ENCODE assay signal across 23 cellular contexts in the genomic region with DNA sequence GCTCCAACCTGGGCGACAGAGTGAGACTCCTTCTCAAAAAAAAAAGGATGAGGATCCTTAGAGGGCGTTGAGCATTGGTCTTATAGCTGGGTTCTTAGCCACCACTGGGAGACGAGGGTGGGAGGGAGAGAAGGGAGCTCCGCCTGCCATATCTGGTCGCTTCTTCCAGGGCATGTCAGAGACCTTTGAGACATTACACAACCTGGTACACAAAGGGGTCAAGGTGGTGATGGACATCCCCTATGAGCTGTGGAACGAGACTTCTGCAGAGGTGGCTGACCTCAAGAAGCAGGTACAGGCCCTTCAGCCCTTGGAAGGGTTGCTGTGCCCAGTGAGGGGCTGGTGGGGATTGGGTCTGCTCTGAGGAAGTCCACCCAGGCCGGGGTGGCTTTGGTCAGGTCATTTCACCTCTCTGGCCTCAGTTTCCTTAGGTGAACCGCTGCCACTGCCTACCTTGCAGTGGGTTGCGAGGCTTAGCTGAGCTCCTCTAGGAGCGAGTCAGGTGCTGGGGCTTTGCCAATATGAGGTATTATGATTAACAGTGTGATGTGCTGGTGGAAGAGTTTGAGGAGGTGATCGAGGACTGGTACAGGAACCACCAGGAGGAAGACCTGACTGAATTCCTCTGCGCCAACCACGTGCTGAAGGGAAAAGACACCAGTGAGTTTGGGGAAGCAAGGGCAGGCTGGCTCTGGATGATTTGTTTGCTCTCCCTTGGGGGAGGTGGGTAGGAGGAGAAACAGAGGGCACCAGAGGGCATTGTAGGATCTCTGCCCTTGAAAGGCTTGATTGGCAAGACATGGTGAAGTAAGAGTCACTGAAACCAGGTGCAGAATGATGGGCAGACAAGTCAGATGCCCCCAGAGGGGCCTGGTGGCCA. TPM values are rescaled to one million over a fixed set of nuclear protein-coding genes. Genes with fewer than 3 reads are reported as not detected.
DNase-seq lines count a peak whose midpoint lies in the region; ATAC-seq, FAIRE-seq and TF ChIP-seq lines count a peak whose summit lies in the region.
"Had no signal": no experiment of that assay in that cellular context is flagged by ENCODE, and none has a peak within 500 bp of the region (broad histone marks: within the 10 kb centered on the region; RNA-seq: fewer than 3 reads in every experiment).

No MANE protein-coding gene starts in this region.

- TF ChIP-seq POLR2A in esophagus muscularis mucosa (IDR thresholded peaks at IDR 0.05; ENCODE audit: low read depth): no peak

- 92% methylated on average over 12 of the region's 13 CpGs for WGBS in esophagus muscularis mucosa

- no peak for FAIRE-seq in bronchial epithelial cell (lab: Jason Lieb, UNC)
- FAIRE-seq: GM12891 had no signal

- ATAC-seq in PC-3 (peak; percentile 78), HG03469 (IDR thresholded peaks at IDR 0.05; ENCODE audit: unreplicated experiment) (no peak)
- ATAC-seq: activated CD8-positive, alpha-beta memory T cell treated with anti-CD3 and anti-CD28 coated beads, Interleukin-2, amount 10 ng/mL, durations not matched to agents 7 days and 5 days; left cardiac atrium had no signal

- H3K9me3 Mint-ChIP-seq in CD4-positive, alpha-beta memory T cell: no peaks in the 10 kb centered on the region
- H3K9me3 Mint-ChIP-seq: endodermal cell had no signal

- H3K4me1 Mint-ChIP-seq in CD4-positive, alpha-beta memory T cell: peaks cover 13 to 35% (median 15%) of the 10 kb centered on the region in 4 donors

- peaks cover 66% of the 10 kb centered on the region for H3K36me3 ChIP-seq in CD4-positive, alpha-beta memory T cell (ENCODE audit: insufficient read depth, low read length)
- peaks cover 21% of the 10 kb centered on the region; the same call in 1 of the 2 replicates for H3K36me3 ChIP-seq in PC-3 (ENCODE audit: low read depth, low read length)
- H3K36me3 ChIP-seq in bronchial epithelial cell (ENCODE audit: control insufficient read depth, insufficient read depth, low read length): peaks cover 24% of the 10 kb centered on the region
- H3K36me3 ChIP-seq in neutrophil: peaks cover 83% of the 10 kb centered on the region
- peaks cover 32 to 85% (median 67%) of the 10 kb centered on the region in 4 donors for H3K36me3 ChIP-seq in esophagus muscularis mucosa

- H2AFZ ChIP-seq in PC-3 (ENCODE audit: low read length): no peak overlapping the region

- H3K9me2 ChIP-seq in PC-3 (replicated peaks; ENCODE audit: low read length): no peaks in the 10 kb centered on the region

- POLR2A ChIA-PET in CD4-positive, alpha-beta memory T cell (lab: Charles Lee; ENCODE audit: partially characterized antibody): interaction anchor here (0.8 to 3.2 kb wide), 3 partner anchors 8 to 76 kb away, joined by 3 to 18 read pairs (median 3); a partner anchor contains a TSS
- POLR2A ChIA-PET in PC-3 (lab: Charles Lee; ENCODE audit: unreplicated experiment): interaction anchor here (0.5 to 0.7 kb wide), 2 partner anchors 8 to 76 kb away, joined by 3 to 9 read pairs; a partner anchor contains a TSS

- no peak overlapping the region for H3K27ac ChIP-seq in CD4-positive, alpha-beta memory T cell (ENCODE audit: low read depth, low read length)
- H3K27ac ChIP-seq in PC-3 (ENCODE audit: low read length) (no peak overlapping the region), neutrophil (peak overlapping the region; percentile 56), esophagus muscularis mucosa (replicated peaks in 1 of 4) (no peak overlapping the region)
- H3K27ac ChIP-seq: sigmoid colon, vagina had no signal

- TF ChIP-seq EP300 in esophagus muscularis mucosa (IDR thresholded peaks at IDR 0.05): no peak

- H3K4me3 Mint-ChIP-seq in CD4-positive, alpha-beta memory T cell: no peak overlapping the region
- H3K4me3 Mint-ChIP-seq: activated CD8-positive, alpha-beta memory T cell treated with anti-CD3 and anti-CD28 coated beads, Interleukin-2, amount 10 ng/mL, durations not matched to agents 7 days and 5 days; endodermal cell had no signal

- intact Hi-C loops in CD4-positive, alpha-beta memory T cell (cut with micrococcal nuclease): no loop called here
- intact Hi-C loops in PC-3 (cut with micrococcal nuclease): no loop called here
- intact Hi-C loops in esophagus muscularis mucosa (cut with DNase I): no loop called here

- peaks cover 13% of the 10 kb centered on the region for H3K79me2 ChIP-seq in PC-3 (ENCODE audit: low read length)

- H3F3A ChIP-seq in PC-3 (ENCODE audit: low read length, unreplicated experiment): no peaks in the 10 kb centered on the region

- no peak overlapping the region for H3K9ac ChIP-seq in PC-3 (ENCODE audit: low read length)

- CTCF ChIA-PET in CD4-positive, alpha-beta memory T cell (lab: Charles Lee; ENCODE audit: partially characterized antibody): interaction anchor here (0.7 to 1.1 kb wide), 3 partner anchors 9 to 41 kb away, joined by 3 to 4 read pairs (median 4); a partner anchor contains a TSS
- CTCF ChIA-PET in PC-3 (lab: Charles Lee): no interaction called here

- DNase-seq in CD4-positive, alpha-beta memory T cell: no peak
- DNase-seq in PC-3: peak; percentile 60
- DNase-seq in bronchial epithelial cell (ENCODE audit: low read depth): peak; percentile 47
- no peak for DNase-seq in NCI-H187 treated with DMSO at 0.1 percent for 48 hours (lab: John Stamatoyannopoulos, UW)
- no peak for DNase-seq in esophagus muscularis mucosa (ENCODE audit: extremely low spot score)
- DNase-seq: activated CD4-positive, CD25-positive, alpha-beta regulatory T cell; activated CD8-positive, alpha-beta memory T cell treated with anti-CD3 and anti-CD28 coated beads, Interleukin-2, amount 10 ng/mL, durations not matched to agents 7 days and 5 days; activated effector memory CD4-positive, alpha-beta T cell treated with anti-CD3 and anti-CD28 coated beads, Interleukin-2, amount 50 U/mL, for 16 hours; AML-193; aorta; endodermal cell; GF-D8; left cardiac atrium; midbrain; NCI-H1417; NCI-H526 treated with DMSO at 0.1 percent for 48 hours; nucleus accumbens; sigmoid colon had no signal

- no peaks in the 10 kb centered on the region for H4K20me1 ChIP-seq in PC-3 (ENCODE audit: low read length)

- no peak for TF ChIP-seq CTCF in PC-3 (conservative IDR thresholded peaks at IDR 0.05; ENCODE audit: low read depth, low read length)
- TF ChIP-seq CTCF in bronchial epithelial cell (IDR thresholded peaks at IDR 0.05; ENCODE audit: insufficient read depth, low read length, severe bottlenecking): no peak
- TF ChIP-seq CTCF in neutrophil (IDR thresholded peaks at IDR 0.05): no peak
- TF ChIP-seq CTCF in esophagus muscularis mucosa (IDR thresholded peaks at IDR 0.05): no peak

- H3K4me1 ChIP-seq in CD4-positive, alpha-beta memory T cell (ENCODE audit: insufficient read depth, low read length): peaks cover 20% of the 10 kb centered on the region
- H3K4me1 ChIP-seq in PC-3 (ENCODE audit: insufficient read depth, low read length): no peaks in the 10 kb centered on the region; the same call in 1 of the 2 replicates
- peaks cover 29 to 32% of the 10 kb centered on the region in 2 experiments for H3K4me1 ChIP-seq in neutrophil (ENCODE audit: control insufficient read depth in 1 of 2, insufficient read depth in 1 of 2, low read depth in 1 of 2, low read length in 1 of 2)
- peaks cover 0 to 6% (median 5%) of the 10 kb centered on the region in 4 donors for H3K4me1 ChIP-seq in esophagus muscularis mucosa

- no peak overlapping the region for H3K4me2 ChIP-seq in PC-3 (ENCODE audit: low read length)

- no TSS peak for BruUV-seq in PC-3 (replicated peaks; lab: Mats Ljungman, UMichigan)

- no peaks in the 10 kb centered on the region for H3K27me3 Mint-ChIP-seq in CD4-positive, alpha-beta memory T cell
- H3K27me3 Mint-ChIP-seq: activated CD8-positive, alpha-beta memory T cell treated with anti-CD3 and anti-CD28 coated beads, Interleukin-2, amount 10 ng/mL, durations not matched to agents 7 days and 5 days had no signal

- H3K4me3 ChIP-seq in CD4-positive, alpha-beta memory T cell (ENCODE audit: low read length in 2 of 2): no peak overlapping the region
- H3K4me3 ChIP-seq in PC-3 (ENCODE audit: low read length) (no peak overlapping the region), bronchial epithelial cell (ENCODE audit: low read depth, low read length) (no peak overlapping the region), neutrophil (ENCODE audit: low read depth in 1 of 2, low read length in 1 of 2) (no peak overlapping the region), esophagus muscularis mucosa (no peak overlapping the region)
- H3K4me3 ChIP-seq: sigmoid colon, vagina had no signal

- H3K27ac Mint-ChIP-seq in CD4-positive, alpha-beta memory T cell: peak overlapping the region in 5 of 7 donors; percentile 30 to 90 (median 67)
- H3K27ac Mint-ChIP-seq: activated CD8-positive, alpha-beta memory T cell treated with anti-CD3 and anti-CD28 coated beads, Interleukin-2, amount 10 ng/mL, durations not matched to agents 7 days and 5 days; endodermal cell had no signal

- H3K9me3 ChIP-seq in CD4-positive, alpha-beta memory T cell (ENCODE audit: control insufficient read depth in 1 of 2, low read length in 2 of 2): no peaks in the 10 kb centered on the region
- no peaks in the 10 kb centered on the region for H3K9me3 ChIP-seq in PC-3 (ENCODE audit: low read length)
- H3K9me3 ChIP-seq in neutrophil: no peaks in the 10 kb centered on the region
- H3K9me3 ChIP-seq in esophagus muscularis mucosa: no peaks in the 10 kb centered on the region
- H3K9me3 ChIP-seq: sigmoid colon, vagina had no signal

- H3K27me3 ChIP-seq in CD4-positive, alpha-beta memory T cell (ENCODE audit: insufficient read depth, low read length): no peaks in the 10 kb centered on the region
- H3K27me3 ChIP-seq in PC-3 (ENCODE audit: low read length) (no peaks in the 10 kb centered on the region), bronchial epithelial cell (ENCODE audit: control insufficient read depth, insufficient read depth, low read length) (no peaks in the 10 kb centered on the region), neutrophil (no peaks in the 10 kb centered on the region), esophagus muscularis mucosa (no peaks in the 10 kb centered on the region)
- H3K27me3 ChIP-seq: sigmoid colon, vagina had no signal

- H3K36me3 Mint-ChIP-seq in CD4-positive, alpha-beta memory T cell: peaks cover 36 to 69% of the 10 kb centered on the region in 2 donors

RNA-seq across cellular contexts. Expression of a gene that starts 8.5 kb away (rescaled TPM):
- 10 to 100 TPM; 83.4 to 86.7 TPM for total RNA-seq in CD4-positive, alpha-beta memory T cell
- 10 to 100 TPM; 92.7 to 95.8 TPM for polyA plus RNA-seq in CD4-positive, alpha-beta memory T cell
- 37.5 and 42.2 TPM in 2 replicates for total RNA-seq in PC-3 (2014; rRNA removed)
- total RNA-seq in bronchial epithelial cell: 9.7 and 14.0 TPM in 2 replicates
- total RNA-seq in esophagus muscularis mucosa: 10 to 100 TPM; 24.5 to 39.6 (median 34.3) TPM

RNA-seq across cellular contexts. Expression of a gene that starts 21.9 kb away (rescaled TPM):
- not detected for total RNA-seq in CD4-positive, alpha-beta memory T cell
- not detected for polyA plus RNA-seq in CD4-positive, alpha-beta memory T cell
- total RNA-seq in PC-3 (2014; rRNA removed): not detected in 2 replicates
- total RNA-seq in bronchial epithelial cell: not detected in 2 replicates
- under 1 TPM in 1 of 4 donors, not detected in 3; 0.50 TPM for total RNA-seq in esophagus muscularis mucosa
- total RNA-seq: activated CD8-positive, alpha-beta memory T cell treated with anti-CD3 and anti-CD28 coated beads, Interleukin-2, amount 10 ng/mL, durations not matched to agents 7 days and 5 days; aorta; endodermal cell; left cardiac atrium; sigmoid colon; T-helper 2 cell treated with Interferon-gamma antibody and Interleukin-4, amounts not matched to agents 100 ng/mL and 5 ng/mL, for 36 hours; vagina had no signal
- polyA plus RNA-seq: aorta had no signal

RNA-seq across cellular contexts. Expression of a gene that starts 22.8 kb away (rescaled TPM):
- 1 to 10 TPM; 1.1 to 1.2 TPM for total RNA-seq in CD4-positive, alpha-beta memory T cell
- under 1 TPM in 1 of 2 donors, not detected in 1; 0.36 TPM for polyA plus RNA-seq in CD4-positive, alpha-beta memory T cell
- total RNA-seq in PC-3 (2014; rRNA removed): 0.47 and 1.2 TPM in 2 replicates
- total RNA-seq in bronchial epithelial cell: 0.26 TPM in 1 of 2 replicates, not detected in the other
- total RNA-seq in esophagus muscularis mucosa: 1 to 10 TPM in 3 of 4 donors, not detected in 1; 2.3 to 4.5 (median 3.6) TPM

RNA-seq across cellular contexts. Expression of a gene that starts 41.2 kb away (rescaled TPM):
- total RNA-seq in CD4-positive, alpha-beta memory T cell: 10 to 100 TPM; 38.9 to 40.5 TPM
- polyA plus RNA-seq in CD4-positive, alpha-beta memory T cell: 10 to 100 TPM; 14.5 TPM
- total RNA-seq in PC-3 (2014; rRNA removed): 35.9 and 40.8 TPM in 2 replicates
- 25.0 and 32.1 TPM in 2 replicates for total RNA-seq in bronchial epithelial cell
- 10 to 100 TPM; 13.4 to 31.3 (median 21.8) TPM for total RNA-seq in esophagus muscularis mucosa

RNA-seq across cellular contexts. Expression of a gene that starts 46.6 kb away (rescaled TPM):
- total RNA-seq in CD4-positive, alpha-beta memory T cell: 10 to 100 TPM; 36.6 to 38.0 TPM
- polyA plus RNA-seq in CD4-positive, alpha-beta memory T cell: 10 to 100 TPM; 22.3 to 30.8 TPM
- 54.1 and 55.6 TPM in 2 replicates for total RNA-seq in PC-3 (2014; rRNA removed)
- total RNA-seq in bronchial epithelial cell: 20.2 and 27.6 TPM in 2 replicates
- total RNA-seq in esophagus muscularis mucosa: 10 to 100 TPM; 35.3 to 48.2 (median 42.4) TPM

Comparison
In these comparisons a context has a peak if more than half of its experiments do, and no peak if none do; other contexts are left out.
1. DNase-seq: peak in PC-3 (single experiment) and bronchial epithelial cell (single experiment); none in CD4-positive, alpha-beta memory T cell (0 of 5), NCI-H187 treated with DMSO at 0.1 percent for 48 hours (single experiment) and esophagus muscularis mucosa (single experiment).